Comparison of ENCODE assay signal across 1 cellular context in the genomic region with DNA sequence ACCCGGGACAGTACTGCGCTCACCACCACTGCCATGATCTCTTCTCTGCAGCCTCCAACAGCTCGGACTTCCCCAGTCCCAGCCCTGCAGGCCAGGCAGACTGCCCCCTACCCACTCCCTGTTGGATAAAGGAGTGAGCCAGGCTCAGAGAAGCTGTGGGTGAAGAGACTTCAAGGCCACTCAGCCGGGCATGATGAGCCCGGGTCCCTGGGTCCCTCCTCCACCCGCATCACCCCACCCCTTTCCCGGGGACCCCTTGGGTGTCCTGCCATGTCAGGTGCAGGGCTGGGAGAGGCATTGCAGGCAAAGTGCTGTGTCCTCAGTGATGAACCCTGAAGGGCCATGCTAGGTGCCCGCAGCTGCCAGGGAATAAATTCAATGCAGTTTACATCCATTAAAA.
TF ChIP-seq lines count a peak whose summit lies in the region.

No MANE protein-coding gene starts in this region.

TF ChIP-seq in HepG2, 621 proteins besides CTCF, POLR2A, EP300 and RAD21:
- TF ChIP-seq TBL1XR1 (IDR thresholded peaks at IDR 0.05; ENCODE audit: borderline replicate concordance, low read length, partially characterized antibody) (no peak), BRCA1 (CRISPR knock-in tag; IDR thresholded peaks at IDR 0.05) (no peak), ZNF644 (CRISPR knock-in tag; IDR thresholded peaks at IDR 0.05; ENCODE audit: low read depth) (no peak), ELF3 (CRISPR knock-in tag; IDR thresholded peaks at IDR 0.05) (no peak), ZFP90 (CRISPR knock-in tag; IDR thresholded peaks at IDR 0.05; ENCODE audit: borderline replicate concordance) (no peak), SPEN (CRISPR knock-in tag; IDR thresholded peaks at IDR 0.05; ENCODE audit: low read depth) (no peak), ZZZ3 (CRISPR knock-in tag; IDR thresholded peaks at IDR 0.05; ENCODE audit: borderline replicate concordance) (no peak), POGZ (CRISPR knock-in tag; IDR thresholded peaks at IDR 0.05) (no peak), ZNF773 (CRISPR knock-in tag; IDR thresholded peaks at IDR 0.05; ENCODE audit: borderline replicate concordance) (no peak), HIVEP1 (CRISPR knock-in tag; IDR thresholded peaks at IDR 0.05) (no peak), ZNF629 (CRISPR knock-in tag; conservative IDR thresholded peaks at IDR 0.05) (no peak), ZNF747 (CRISPR knock-in tag; IDR thresholded peaks at IDR 0.05; ENCODE audit: borderline replicate concordance) (no peak), SP5 (CRISPR knock-in tag; IDR thresholded peaks at IDR 0.05; ENCODE audit: borderline replicate concordance, low read depth) (no peak)
- TF ChIP-seq, protein P1, sequence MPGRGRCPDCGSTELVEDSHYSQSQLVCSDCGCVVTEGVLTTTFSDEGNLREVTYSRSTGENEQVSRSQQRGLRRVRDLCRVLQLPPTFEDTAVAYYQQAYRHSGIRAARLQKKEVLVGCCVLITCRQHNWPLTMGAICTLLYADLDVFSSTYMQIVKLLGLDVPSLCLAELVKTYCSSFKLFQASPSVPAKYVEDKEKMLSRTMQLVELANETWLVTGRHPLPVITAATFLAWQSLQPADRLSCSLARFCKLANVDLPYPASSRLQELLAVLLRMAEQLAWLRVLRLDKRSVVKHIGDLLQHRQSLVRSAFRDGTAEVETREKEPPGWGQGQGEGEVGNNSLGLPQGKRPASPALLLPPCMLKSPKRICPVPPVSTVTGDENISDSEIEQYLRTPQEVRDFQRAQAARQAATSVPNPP (CRISPR knock-in tag; IDR thresholded peaks at IDR 0.05) = no peak
- TF ChIP-seq, protein P2, sequence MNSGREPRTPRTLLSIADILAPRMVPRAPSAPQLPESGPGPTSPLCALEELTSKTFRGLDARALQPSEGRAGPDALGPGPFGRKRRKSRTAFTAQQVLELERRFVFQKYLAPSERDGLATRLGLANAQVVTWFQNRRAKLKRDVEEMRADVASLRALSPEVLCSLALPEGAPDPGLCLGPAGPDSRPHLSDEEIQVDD (CRISPR knock-in tag; IDR thresholded peaks at IDR 0.05; ENCODE audit: borderline replicate concordance) = no peak
- TF ChIP-seq, protein P3, sequence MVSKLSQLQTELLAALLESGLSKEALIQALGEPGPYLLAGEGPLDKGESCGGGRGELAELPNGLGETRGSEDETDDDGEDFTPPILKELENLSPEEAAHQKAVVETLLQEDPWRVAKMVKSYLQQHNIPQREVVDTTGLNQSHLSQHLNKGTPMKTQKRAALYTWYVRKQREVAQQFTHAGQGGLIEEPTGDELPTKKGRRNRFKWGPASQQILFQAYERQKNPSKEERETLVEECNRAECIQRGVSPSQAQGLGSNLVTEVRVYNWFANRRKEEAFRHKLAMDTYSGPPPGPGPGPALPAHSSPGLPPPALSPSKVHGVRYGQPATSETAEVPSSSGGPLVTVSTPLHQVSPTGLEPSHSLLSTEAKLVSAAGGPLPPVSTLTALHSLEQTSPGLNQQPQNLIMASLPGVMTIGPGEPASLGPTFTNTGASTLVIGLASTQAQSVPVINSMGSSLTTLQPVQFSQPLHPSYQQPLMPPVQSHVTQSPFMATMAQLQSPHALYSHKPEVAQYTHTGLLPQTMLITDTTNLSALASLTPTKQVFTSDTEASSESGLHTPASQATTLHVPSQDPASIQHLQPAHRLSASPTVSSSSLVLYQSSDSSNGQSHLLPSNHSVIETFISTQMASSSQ (IDR thresholded peaks at IDR 0.05; ENCODE audit: low read depth) = no peak
- TF ChIP-seq, protein P3 (CRISPR knock-in tag; IDR thresholded peaks at IDR 0.05; ENCODE audit: borderline replicate concordance) = no peak
- TF ChIP-seq, protein P4, sequence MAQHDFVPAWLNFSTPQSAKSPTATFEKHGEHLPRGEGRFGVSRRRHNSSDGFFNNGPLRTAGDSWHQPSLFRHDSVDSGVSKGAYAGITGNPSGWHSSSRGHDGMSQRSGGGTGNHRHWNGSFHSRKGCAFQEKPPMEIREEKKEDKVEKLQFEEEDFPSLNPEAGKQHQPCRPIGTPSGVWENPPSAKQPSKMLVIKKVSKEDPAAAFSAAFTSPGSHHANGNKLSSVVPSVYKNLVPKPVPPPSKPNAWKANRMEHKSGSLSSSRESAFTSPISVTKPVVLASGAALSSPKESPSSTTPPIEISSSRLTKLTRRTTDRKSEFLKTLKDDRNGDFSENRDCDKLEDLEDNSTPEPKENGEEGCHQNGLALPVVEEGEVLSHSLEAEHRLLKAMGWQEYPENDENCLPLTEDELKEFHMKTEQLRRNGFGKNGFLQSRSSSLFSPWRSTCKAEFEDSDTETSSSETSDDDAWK (CRISPR knock-in tag; IDR thresholded peaks at IDR 0.05) = no peak
- TF ChIP-seq, protein P5, sequence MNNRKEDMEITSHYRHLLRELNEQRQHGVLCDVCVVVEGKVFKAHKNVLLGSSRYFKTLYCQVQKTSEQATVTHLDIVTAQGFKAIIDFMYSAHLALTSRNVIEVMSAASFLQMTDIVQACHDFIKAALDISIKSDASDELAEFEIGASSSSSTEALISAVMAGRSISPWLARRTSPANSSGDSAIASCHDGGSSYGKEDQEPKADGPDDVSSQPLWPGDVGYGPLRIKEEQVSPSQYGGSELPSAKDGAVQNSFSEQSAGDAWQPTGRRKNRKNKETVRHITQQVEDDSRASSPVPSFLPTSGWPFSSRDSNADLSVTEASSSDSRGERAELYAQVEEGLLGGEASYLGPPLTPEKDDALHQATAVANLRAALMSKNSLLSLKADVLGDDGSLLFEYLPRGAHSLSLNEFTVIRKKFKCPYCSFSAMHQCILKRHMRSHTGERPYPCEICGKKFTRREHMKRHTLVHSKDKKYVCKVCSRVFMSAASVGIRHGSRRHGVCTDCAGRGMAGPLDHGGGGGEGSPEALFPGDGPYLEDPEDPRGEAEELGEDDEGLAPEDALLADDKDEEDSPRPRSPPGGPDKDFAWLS (CRISPR knock-in tag; IDR thresholded peaks at IDR 0.05; ENCODE audit: borderline replicate concordance) = no peak
